ENCODE assay signal across 1 cellular context in the genomic region with DNA sequence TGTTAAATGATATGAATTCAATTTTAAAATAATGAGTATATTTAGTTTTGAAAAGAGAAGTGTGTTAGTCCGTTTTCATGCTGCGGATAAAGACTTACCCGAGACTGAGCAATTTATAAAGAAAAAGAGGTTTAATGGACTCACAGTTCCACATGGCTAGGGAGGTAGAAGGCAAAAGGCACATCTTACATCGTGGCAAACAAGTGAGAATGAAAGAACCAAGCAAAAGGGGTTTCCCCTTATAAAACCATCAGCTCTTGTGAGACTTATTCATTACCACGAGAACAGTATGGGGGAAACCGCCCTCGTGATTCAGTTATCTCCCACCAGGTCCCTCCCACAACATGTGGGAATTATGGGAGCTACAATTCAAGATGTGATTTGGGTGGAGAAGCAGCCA. TPM values are rescaled to one million over a fixed set of nuclear protein-coding genes. Genes with fewer than 3 reads are reported as not detected.
"Had no signal": no experiment of that assay in that cellular context is flagged by ENCODE, and none has a peak within 500 bp of the region (broad histone marks: within the 10 kb centered on the region; RNA-seq: fewer than 3 reads in every experiment).

No MANE protein-coding gene starts in this region.

RNA-seq across cellular contexts. Expression of a gene that starts 51.8 kb away (rescaled TPM):
- total RNA-seq: HT-29 had no signal
